In genomic region chr1:74732071-74732946, GRCh38 we compare ENCODE assay signal across 8 cellular contexts. TPM values are rescaled to one million over a fixed set of nuclear protein-coding genes. Genes with fewer than 3 reads are reported as not detected.
A peak's percentile ranks its signal among the peaks of the same experiment; 100 is the strongest.
DNase-seq lines count a peak whose midpoint lies in the region; ATAC-seq, FAIRE-seq and TF ChIP-seq lines count a peak whose summit lies in the region.
"Not testable (repeated sequence)": the region's sequence is repeated elsewhere in the genome, so short reads cannot be mapped to it uniquely, and the experiment has no call there.

No MANE protein-coding gene starts in this region.

- not testable (repeated sequence) for H4K8ac ChIP-seq in neuronal stem cell (ENCODE audit: low read depth, low read length)

- H3K9ac ChIP-seq in SK-N-SH = peak overlapping the region; percentile 85
- peak overlapping the region; percentile 87 for H3K9ac ChIP-seq in GM12878 (ENCODE audit: control insufficient read depth, insufficient read depth, low read length)
- H3K9ac ChIP-seq in neuronal stem cell (ENCODE audit: low read depth, low read length, poor library complexity) = not testable (repeated sequence)

- H3K79me1 ChIP-seq in neuronal stem cell (ENCODE audit: low read depth, low read length) = not testable (repeated sequence)

- 16% methylated on average over 5 of the region's 17 CpGs for WGBS in SK-N-SH (ENCODE audit: low lambda C conversion rate)
- WGBS in GM12878 (ENCODE audit: insufficient coverage, insufficient replicate concordance, low lambda C conversion rate, missing lambda C conversion rate) = 2% methylated on average over 10 of the region's 17 CpGs
- WGBS in neuronal stem cell (ENCODE audit: extremely low coverage in 2 of 2, insufficient read length in 2 of 2, insufficient replicate concordance in 1 of 2), 2 donors = no CpG with 5 or more reads among the region's 17 CpGs
- 17 to 67% methylated on average over 1 to 12 of the region's 17 CpGs for WGBS in transverse colon (ENCODE audit: low coverage in 1 of 2), 2 donors

- not testable (repeated sequence) for H3K9me2 ChIP-seq in SK-N-SH

- H3K36me3 ChIP-seq in SK-N-SH (replicated peaks in 1 of 2; ENCODE audit: control insufficient read depth in 1 of 2, insufficient read depth in 2 of 2, low read length in 1 of 2) = peaks cover 13 to 22% of the 10 kb centered on the region in 2 experiments
- H3K36me3 ChIP-seq in GM12878 (ENCODE audit: control insufficient read depth in 2 of 2, insufficient read depth in 2 of 2, low read length in 1 of 2); right atrium auricular region; transverse colon: not testable (repeated sequence)
- H3K36me3 ChIP-seq in neuronal stem cell (replicated peaks in 1 of 2; ENCODE audit: control insufficient read depth in 2 of 2, insufficient read depth in 2 of 2, low read length in 2 of 2) = peaks cover 2 to 15% of the 10 kb centered on the region in 2 donors

- H3K79me2 ChIP-seq in SK-N-SH (ENCODE audit: insufficient read depth) (peaks cover 51% of the 10 kb centered on the region), GM12878 (ENCODE audit: control insufficient read depth, insufficient read depth, low read length) (peaks cover 67% of the 10 kb centered on the region)

- H3K23ac ChIP-seq in neuronal stem cell (ENCODE audit: low read depth, low read length, poor library complexity) = not testable (repeated sequence)

- POLR2A ChIA-PET in SK-N-SH (lab: Yijun Ruan, JAX) = not testable (repeated sequence)
- POLR2A ChIA-PET in GM12878 (lab: Charles Lee) = interaction anchor here (0.6 to 4.9 kb wide), 6 partner anchors 9 to 264 kb away, joined by 3 to 35 read pairs (median 12); no protein-coding TSS in a partner anchor

- in situ Hi-C loops in GM12878 (cut with MboI) = loop anchor here (5.0 kb wide), 1 partner anchor 535 kb away; the partner anchor contains the start of genes FPGT and LRRIQ3
- in situ Hi-C loops in transverse colon (cut with MboI; ENCODE audit: low pct_ligation_motif_present in 1 of 4, low pct_unique_long_range_greater_than_20kb in 1 of 4, low sequenced_read_pairs in 3 of 4) = not testable (repeated sequence)

- not testable (repeated sequence) for DNase-seq in GM12864 (ENCODE audit: low read depth); GM12878 (ENCODE audit: low read depth, low spot score); right atrium auricular region (ENCODE audit: low spot score); neuronal stem cell (ENCODE audit: low spot score); transverse colon
- peak; percentile 48 for DNase-seq in SK-N-SH

- not testable (repeated sequence) for H2AK5ac ChIP-seq in neuronal stem cell (ENCODE audit: low read depth, low read length)

- H4K91ac ChIP-seq in neuronal stem cell (ENCODE audit: low read depth, low read length, poor library complexity) = not testable (repeated sequence)

- H3K9me3 ChIP-seq in SK-N-SH; GM12878 (replicated peaks; ENCODE audit: control insufficient read depth, insufficient read depth, low read length); right atrium auricular region; neuronal stem cell (replicated peaks in 1 of 2; ENCODE audit: control insufficient read depth in 2 of 2, insufficient read depth in 1 of 2, low read depth in 1 of 2, low read length in 2 of 2); transverse colon: not testable (repeated sequence)

- TF ChIP-seq POLR2A in GM12878 (IDR thresholded peaks at IDR 0.05; ENCODE audit: low read depth, low read length); transverse colon (IDR thresholded peaks at IDR 0.05): not testable (repeated sequence)

- H3K27ac ChIP-seq in SK-N-SH (ENCODE audit: low read depth in 2 of 2, low read length in 1 of 2) (peak overlapping the region; percentile 86 to 98), GM12878 (ENCODE audit: control insufficient read depth, insufficient read depth) (peak overlapping the region; percentile 90), right atrium auricular region (peak overlapping the region; percentile 85 to 88), transverse colon (peak overlapping the region; percentile 84 to 94 (median 92))
- not testable (repeated sequence) for H3K27ac ChIP-seq in neuronal stem cell (replicated peaks; ENCODE audit: low read length)

- H2BK15ac ChIP-seq in neuronal stem cell (ENCODE audit: low read length) = not testable (repeated sequence)

- not testable (repeated sequence) for TF ChIP-seq EP300 in SK-N-SH (IDR thresholded peaks at IDR 0.05; ENCODE audit: borderline replicate concordance in 1 of 2, low read depth in 1 of 2, low read length in 1 of 2); transverse colon (IDR thresholded peaks at IDR 0.05; ENCODE audit: low read depth)
- peak; percentile 13 to 40; a peak in 1 of 4 replicates for TF ChIP-seq EP300 in GM12878 (IDR thresholded peaks at IDR 0.05; ENCODE audit: borderline replicate concordance in 1 of 2, control insufficient read depth in 1 of 2, low read depth in 2 of 2, low read length in 2 of 2)

- H3K4me1 ChIP-seq in SK-N-SH (ENCODE audit: control insufficient read depth in 1 of 2, insufficient read depth in 2 of 2, low read depth in 1 of 2, low read length in 1 of 2) (peaks cover 12 to 24% of the 10 kb centered on the region in 2 experiments), right atrium auricular region (peaks cover 0 to 47% of the 10 kb centered on the region in 2 donors), transverse colon (peaks cover 15 to 29% (median 23%) of the 10 kb centered on the region in 4 donors)
- not testable (repeated sequence) for H3K4me1 ChIP-seq in GM12878 (ENCODE audit: control insufficient read depth, insufficient read depth, low read length); neuronal stem cell (ENCODE audit: control insufficient read depth in 2 of 2, insufficient read depth in 1 of 2, low read depth in 1 of 2, low read length in 2 of 2)

- H3K4ac ChIP-seq in neuronal stem cell (ENCODE audit: low read length) = not testable (repeated sequence)

- peaks cover 20% of the 10 kb centered on the region for H3F3A ChIP-seq in SK-N-SH (replicated peaks; ENCODE audit: insufficient read depth)

- H2AFZ ChIP-seq in SK-N-SH (ENCODE audit: low read depth) (peak overlapping the region; percentile 90), GM12878 (ENCODE audit: control insufficient read depth, low read depth, low read length) (peak overlapping the region; percentile 96), neuronal stem cell (ENCODE audit: low read length) (peak overlapping the region; percentile 92)

- ATAC-seq in GM21723 (IDR thresholded peaks at IDR 0.05; ENCODE audit: unreplicated experiment) = peak; percentile 19
- peak; percentile 19 for ATAC-seq in HG03432 (IDR thresholded peaks at IDR 0.05; ENCODE audit: unreplicated experiment)
- ATAC-seq in GM12878 = peak; percentile 29

- SMC1A ChIA-PET in GM12878 (lab: Charles Lee; ENCODE audit: uncharacterized antibody, unreplicated experiment) = interaction anchor here (0.8 to 13.7 kb wide), 15 partner anchors 10 to 470 kb away, joined by 3 to 142 read pairs (median 8); no protein-coding TSS in a partner anchor

- not testable (repeated sequence) for H3K14ac ChIP-seq in neuronal stem cell (ENCODE audit: low read length)

- FAIRE-seq in GM12878 (lab: Jason Lieb, UNC) = not testable (repeated sequence)

- peak overlapping the region; percentile 7 for H2BK5ac ChIP-seq in neuronal stem cell (ENCODE audit: low read length)

- RAD21 ChIA-PET in GM12878 (lab: Charles Lee; ENCODE audit: unreplicated experiment) = interaction anchor here (0.7 to 8.9 kb wide), 14 partner anchors 8 to 238 kb away, joined by 3 to 91 read pairs (median 5); no protein-coding TSS in a partner anchor

- TF ChIP-seq CTCF in GM12864 (IDR thresholded peaks at IDR 0.05; ENCODE audit: low read depth, low read length, missing control alignments); SK-N-SH (IDR thresholded peaks at IDR 0.05); GM12878 (IDR thresholded peaks at IDR 0.05 in 2 of 3, conservative IDR thresholded peaks at IDR 0.05 in 1 of 3; ENCODE audit: control insufficient read depth in 2 of 3, extremely low read depth in 1 of 3, insufficient read depth in 1 of 3, low read depth in 3 of 3, low read length in 3 of 3); right atrium auricular region (IDR thresholded peaks at IDR 0.05); transverse colon (IDR thresholded peaks at IDR 0.05): not testable (repeated sequence)

- not testable (repeated sequence) for H3K27me3 ChIP-seq in SK-N-SH (ENCODE audit: insufficient read depth); GM12878 (replicated peaks in 1 of 2; ENCODE audit: control insufficient read depth in 2 of 2, insufficient read depth in 2 of 2, low read length in 1 of 2); right atrium auricular region; neuronal stem cell (ENCODE audit: control insufficient read depth in 3 of 3, insufficient read depth in 3 of 3, low read depth in 1 of 3, low read length in 3 of 3); transverse colon

- not testable (repeated sequence) for TF ChIP-seq RAD21 in SK-N-SH (IDR thresholded peaks at IDR 0.05; ENCODE audit: low read length); GM12878 (IDR thresholded peaks at IDR 0.05; ENCODE audit: insufficient read depth, low read depth, low read length)

- H3K18ac ChIP-seq in neuronal stem cell (ENCODE audit: low read length) = not testable (repeated sequence)

- not testable (repeated sequence) for H2BK120ac ChIP-seq in neuronal stem cell (ENCODE audit: low read depth, low read length)

- CTCF ChIA-PET in SK-N-SH (lab: Yijun Ruan, JAX) (interaction anchor here (0.9 to 3.8 kb wide), 14 partner anchors 14 to 263 kb away, joined by 3 to 13 read pairs (median 4); partner anchors contain the start of gene LRRC53), GM12878 (lab: Yijun Ruan, JAX) (interaction anchor here (1.0 to 8.1 kb wide), 16 partner anchors 10 to 264 kb away, joined by 3 to 92 read pairs (median 7); partner anchors contain the start of gene ERICH3)

- H3K4me2 ChIP-seq in SK-N-SH = peak overlapping the region; percentile 73
- H3K4me2 ChIP-seq in GM12878 (ENCODE audit: control insufficient read depth, insufficient read depth) = peak overlapping the region; percentile 85
- peak overlapping the region; percentile 58 for H3K4me2 ChIP-seq in neuronal stem cell (ENCODE audit: insufficient read depth, low read length, poor library complexity, severe bottlenecking)

- H2BK12ac ChIP-seq in neuronal stem cell (ENCODE audit: low read length) = not testable (repeated sequence)

- H3K4me3 ChIP-seq in GM12864 (ENCODE audit: low read depth, low read length) = peak overlapping the region; percentile 77
- peak overlapping the region; percentile 91 to 95 for H3K4me3 ChIP-seq in SK-N-SH (ENCODE audit: low read depth in 2 of 2, low read length in 1 of 2)
- H3K4me3 ChIP-seq in GM12878 = peak overlapping the region; percentile 81
- H3K4me3 ChIP-seq in right atrium auricular region = peak overlapping the region; percentile 68 to 84
- H3K4me3 ChIP-seq in neuronal stem cell (ENCODE audit: low read length in 2 of 2) = peak overlapping the region; percentile 88 to 92
- H3K4me3 ChIP-seq in transverse colon = peak overlapping the region; percentile 51 to 93 (median 70)

- BruUV-seq in GM12878 (replicated peaks; lab: Mats Ljungman, UMichigan) = not testable (repeated sequence)

- H4K20me1 ChIP-seq in SK-N-SH (ENCODE audit: insufficient read depth); GM12878 (ENCODE audit: control insufficient read depth, insufficient read depth): not testable (repeated sequence)

- intact Hi-C loops in GM12878 (cut with micrococcal nuclease; ENCODE audit: unreplicated experiment) = loop anchor here (2.0 to 10.0 kb wide), 6 partner anchors 34 to 538 kb away; partner anchors contain the start of genes FPGT and LRRIQ3
- intact Hi-C loops in transverse colon (cut with DNase I; ENCODE audit: low total_unique reads) = not testable (repeated sequence)

RNA-seq across cellular contexts. Expression of gene CRYZ, which starts 0.5 kb away (rescaled TPM):
- polyA plus RNA-seq in SK-N-SH (2012; rRNA removed) (57.2 and 81.9 TPM in 2 replicates), GM12878 (2011; rRNA removed) (194 and 284 TPM in 2 replicates), GM12878 (2014; fragmentation: Illumina TruSeq; extraction: Trizol) (76.6 and 88.1 TPM in 2 replicates), GM12878 (2014; fragmentation: Nextera tagmentation; extraction: Ambion mirVana) (100 to 1,000 TPM; 108 to 137 TPM), GM12878 (2014; rRNA removed) (54.8 and 61.3 TPM in 2 replicates), GM12878 (2016; fragmentation: Nextera tagmentation; extraction: Ambion mirVana) (10 to 100 TPM; 83.0 to 84.9 TPM)
- polyA plus RNA-seq in SK-N-SH (2012; cell fraction: cytosol; rRNA removed) = 76.0 and 85.5 TPM in 2 replicates
- 23.1 and 68.0 TPM in 2 replicates for polyA plus RNA-seq in SK-N-SH (2012; cell fraction: nucleus; rRNA removed)
- 64.8 and 65.4 TPM in 2 replicates for total RNA-seq in GM12878 (2013; cell fraction: nucleolus; rRNA removed)
- total RNA-seq in GM12878 (2014; rRNA removed) (54.2 and 73.9 TPM in 2 replicates), GM12878 (2014; rRNA removed; fragmentation: Illumina TruSeq; extraction: Trizol) (58.2 and 64.2 TPM in 2 replicates), GM12878 (2021) (53.4 and 55.9 TPM in 2 replicates), right atrium auricular region (10 to 100 TPM; 30.5 to 39.8 TPM), transverse colon (10 to 100 TPM in 3 of 4 donors, 1 to 10 TPM in 1; 1.5 to 22.7 (median 14.0) TPM)
- polyA plus RNA-seq in GM12878 (2011; ENCODE audit: low read depth) = 66.2 TPM
- polyA plus RNA-seq in GM12878 (2011; cell fraction: cytosol; rRNA removed) = 71.4 and 81.1 TPM in 2 replicates
- polyA plus RNA-seq in GM12878 (2011; cell fraction: nucleus; rRNA removed) = 82.3 and 92.7 TPM in 2 replicates
- polyA plus RNA-seq in GM12878 (2012) = 56.2 and 82.6 TPM in 2 replicates
- polyA minus RNA-seq in GM12878 (2011; rRNA and poly(A)+ RNA removed) = 67.4 and 96.6 TPM in 2 replicates
- 17.5 and 22.6 TPM in 2 replicates for polyA minus RNA-seq in GM12878 (2011; cell fraction: cytosol; rRNA and poly(A)+ RNA removed)
- 18.6 and 25.6 TPM in 2 replicates for polyA minus RNA-seq in GM12878 (2011; cell fraction: nucleus; rRNA and poly(A)+ RNA removed)
- polyA plus RNA-seq in neuronal stem cell (2013, experiment 1 of 2) = 27.5 TPM
- polyA plus RNA-seq in neuronal stem cell (2013, experiment 2 of 2) = 27.8 TPM

RNA-seq across cellular contexts. Expression of gene TYW3, which starts 0.6 kb away (rescaled TPM):
- polyA plus RNA-seq in SK-N-SH (2012; rRNA removed) (9.2 and 12.0 TPM in 2 replicates), GM12878 (2011; rRNA removed) (54.0 and 81.4 TPM in 2 replicates), GM12878 (2014; fragmentation: Illumina TruSeq; extraction: Trizol) (49.0 and 70.8 TPM in 2 replicates), GM12878 (2014; fragmentation: Nextera tagmentation; extraction: Ambion mirVana) (10 to 100 TPM; 43.9 to 54.4 TPM), GM12878 (2014; rRNA removed) (18.1 and 21.3 TPM in 2 replicates), GM12878 (2016; fragmentation: Nextera tagmentation; extraction: Ambion mirVana) (10 to 100 TPM; 31.9 to 32.0 TPM)
- polyA plus RNA-seq in SK-N-SH (2012; cell fraction: cytosol; rRNA removed) = 15.3 and 18.9 TPM in 2 replicates
- polyA plus RNA-seq in SK-N-SH (2012; cell fraction: nucleus; rRNA removed) = 5.6 and 10.0 TPM in 2 replicates
- total RNA-seq in GM12878 (2013; cell fraction: nucleolus; rRNA removed) = 36.3 and 40.1 TPM in 2 replicates
- total RNA-seq in GM12878 (2014; rRNA removed) (18.6 and 21.7 TPM in 2 replicates), GM12878 (2014; rRNA removed; fragmentation: Illumina TruSeq; extraction: Trizol) (30.6 and 33.6 TPM in 2 replicates), GM12878 (2021) (29.6 and 31.8 TPM in 2 replicates), right atrium auricular region (10 to 100 TPM; 13.9 to 15.0 TPM), transverse colon (10 to 100 TPM in 1 of 4 donors, 1 to 10 TPM in 2, under 1 TPM in 1; 0.80 to 11.2 (median 8.3) TPM)
- 12.7 TPM for polyA plus RNA-seq in GM12878 (2011; ENCODE audit: low read depth)
- 14.2 and 15.3 TPM in 2 replicates for polyA plus RNA-seq in GM12878 (2011; cell fraction: cytosol; rRNA removed)
- 27.9 and 31.3 TPM in 2 replicates for polyA plus RNA-seq in GM12878 (2011; cell fraction: nucleus; rRNA removed)
- 28.0 and 40.4 TPM in 2 replicates for polyA plus RNA-seq in GM12878 (2012)
- 16.2 and 24.4 TPM in 2 replicates for polyA minus RNA-seq in GM12878 (2011; rRNA and poly(A)+ RNA removed)
- 5.1 and 5.8 TPM in 2 replicates for polyA minus RNA-seq in GM12878 (2011; cell fraction: cytosol; rRNA and poly(A)+ RNA removed)
- 18.6 and 31.0 TPM in 2 replicates for polyA minus RNA-seq in GM12878 (2011; cell fraction: nucleus; rRNA and poly(A)+ RNA removed)
- 35.2 TPM for polyA plus RNA-seq in neuronal stem cell (2013, experiment 1 of 2)
- polyA plus RNA-seq in neuronal stem cell (2013, experiment 2 of 2) = 34.5 TPM

RNA-seq across cellular contexts. Expression of gene ERICH3, which starts 58.7 kb away (rescaled TPM):
- polyA plus RNA-seq in SK-N-SH (2012; rRNA removed) (not detected in 2 replicates), GM12878 (2011; rRNA removed) (0.08 and 0.17 TPM in 2 replicates), GM12878 (2014; fragmentation: Illumina TruSeq; extraction: Trizol) (0.03 TPM in 1 of 2 replicates, not detected in the other), GM12878 (2014; fragmentation: Nextera tagmentation; extraction: Ambion mirVana) (not detected), GM12878 (2014; rRNA removed) (0.05 TPM in 1 of 2 replicates, not detected in the other), GM12878 (2016; fragmentation: Nextera tagmentation; extraction: Ambion mirVana) (not detected)
- polyA plus RNA-seq in SK-N-SH (2012; cell fraction: cytosol; rRNA removed) = 0.01 and 0.03 TPM in 2 replicates
- 0.01 TPM in 1 of 2 replicates, not detected in the other for polyA plus RNA-seq in SK-N-SH (2012; cell fraction: nucleus; rRNA removed)
- 2.2 and 2.3 TPM in 2 replicates for total RNA-seq in GM12878 (2013; cell fraction: nucleolus; rRNA removed)
- total RNA-seq in GM12878 (2014; rRNA removed) (under 0.01 TPM in 1 of 2 replicates, not detected in the other), GM12878 (2014; rRNA removed; fragmentation: Illumina TruSeq; extraction: Trizol) (0.09 TPM in 1 of 2 replicates, not detected in the other), GM12878 (2021) (not detected in 2 replicates), right atrium auricular region (under 1 TPM in 1 of 2 donors, not detected in 1; 0.07 TPM), transverse colon (1 to 10 TPM in 1 of 4 donors, under 1 TPM in 1, not detected in 2; under 0.01 to 6.4 TPM)
- 0.10 TPM for polyA plus RNA-seq in GM12878 (2011; ENCODE audit: low read depth)
- polyA plus RNA-seq in GM12878 (2011; cell fraction: cytosol; rRNA removed) = 0.02 and 0.03 TPM in 2 replicates
- polyA plus RNA-seq in GM12878 (2011; cell fraction: nucleus; rRNA removed) = 0.25 and 0.38 TPM in 2 replicates
- polyA plus RNA-seq in GM12878 (2012) = 0.38 and 0.52 TPM in 2 replicates
- polyA minus RNA-seq in GM12878 (2011; rRNA and poly(A)+ RNA removed) = 0.15 and 0.22 TPM in 2 replicates
- not detected in 2 replicates for polyA minus RNA-seq in GM12878 (2011; cell fraction: cytosol; rRNA and poly(A)+ RNA removed)
- 0.24 and 0.57 TPM in 2 replicates for polyA minus RNA-seq in GM12878 (2011; cell fraction: nucleus; rRNA and poly(A)+ RNA removed)
- 0.03 TPM for polyA plus RNA-seq in neuronal stem cell (2013, experiment 1 of 2)
- polyA plus RNA-seq in neuronal stem cell (2013, experiment 2 of 2) = 0.01 TPM
